ENCODE assay signal across 8 cellular contexts in genomic region chr10:116848032-116848911, GRCh38. TPM values are rescaled to one million over a fixed set of nuclear protein-coding genes. Genes with fewer than 3 reads are reported as not detected.
A peak's percentile ranks its signal among the peaks of the same experiment; 100 is the strongest.
DNase-seq lines count a peak whose midpoint lies in the region; ATAC-seq, FAIRE-seq and TF ChIP-seq lines count a peak whose summit lies in the region.

No MANE protein-coding gene starts in this region.

- CTCF ChIA-PET in A549 (lab: Yijun Ruan, JAX) = interaction anchor here (0.7 to 2.3 kb wide), 4 partner anchors 41 to 327 kb away, joined by 3 to 10 read pairs (median 7); no protein-coding TSS in a partner anchor
- CTCF ChIA-PET in Panc1 (lab: Charles Lee) = interaction anchor here (0.6 kb wide), 1 partner anchor 149 kb away, joined by 5 read pairs; no protein-coding TSS in a partner anchor

- intact Hi-C loops in Panc1 (cut with micrococcal nuclease; ENCODE audit: unreplicated experiment) = no loop called here

- 93% methylated on average over 16 of the region's 16 CpGs for WGBS in A549 (ENCODE audit: missing lambda C conversion rate)
- WGBS in small intestine, 3 donors = 35 to 46% (median 43%) methylated on average over 16 of the region's 16 CpGs

- peak overlapping the region; percentile 85 to 94 for H3K27ac ChIP-seq in A549
- H3K27ac ChIP-seq in Panc1 (ENCODE audit: low read length) = peak overlapping the region; percentile 93
- no peak overlapping the region for H3K27ac ChIP-seq in small intestine (ENCODE audit: low read depth in 1 of 2, low read length in 1 of 2)

- no TSS peak for BruUV-seq in Panc1 (replicated peaks; lab: Mats Ljungman, UMichigan)

- H3K4me1 ChIP-seq in A549 (peaks cover 14% of the 10 kb centered on the region), Panc1 (ENCODE audit: control insufficient read depth, insufficient read depth, low read length) (peaks cover 9% of the 10 kb centered on the region), small intestine (ENCODE audit: control insufficient read depth in 2 of 2, insufficient read depth in 1 of 2, low read depth in 1 of 2, low read length in 1 of 2) (no peaks in the 10 kb centered on the region)

- peak overlapping the region; percentile 88 for H3K4me2 ChIP-seq in A549

- no peak for TF ChIP-seq POLR2A in A549 (IDR thresholded peaks at IDR 0.05; ENCODE audit: low read length)

- H3K27me3 ChIP-seq in Panc1 (ENCODE audit: control insufficient read depth, insufficient read depth, low read length) (no peaks in the 10 kb centered on the region), small intestine (ENCODE audit: control insufficient read depth in 2 of 2, insufficient read depth in 2 of 2, low read length in 2 of 2) (peaks cover 0 to 4% of the 10 kb centered on the region in 2 donors)

- DNase-seq in A549 (ENCODE audit: low read depth in 1 of 2, low spot score in 1 of 2) (no peak), Panc1 (ENCODE audit: low read depth, low spot score) (no peak), fibroblast of pulmonary artery (ENCODE audit: low read depth) (no peak), small intestine (peak; percentile 2), COR-L47 (lab: John Stamatoyannopoulos, UW) (no peak), iPS-NIHi7 (ENCODE audit: extremely low spot score) (no peak)

- no peak for TF ChIP-seq CTCF in A549 (IDR thresholded peaks at IDR 0.05)
- TF ChIP-seq CTCF in Panc1 (IDR thresholded peaks at IDR 0.05) = no peak
- TF ChIP-seq CTCF in fibroblast of pulmonary artery (IDR thresholded peaks at IDR 0.05; ENCODE audit: low read length, missing control alignments) = no peak

- POLR2A ChIA-PET in A549 (lab: Yijun Ruan, JAX) = interaction anchor here (1.2 kb wide), 2 partner anchors 7 to 158 kb away, joined by 4 to 6 read pairs; no protein-coding TSS in a partner anchor
- POLR2A ChIA-PET in Panc1 (lab: Charles Lee) = interaction anchor here (0.6 to 1.4 kb wide), 2 partner anchors 8 to 327 kb away, joined by 3 to 6 read pairs; no protein-coding TSS in a partner anchor

- H3K4me3 ChIP-seq in A549 (peak overlapping the region; percentile 82), Panc1 (ENCODE audit: low read depth in 2 of 2, low read length in 2 of 2) (peak overlapping the region; percentile 79 to 84), fibroblast of pulmonary artery (replicated peaks; ENCODE audit: low read depth, low read length) (peak overlapping the region; percentile 68), small intestine (ENCODE audit: low read depth in 1 of 2, low read length in 2 of 2) (peak overlapping the region in 1 of 2 donors; percentile 45)

- TF ChIP-seq RAD21 in A549 (conservative IDR thresholded peaks at IDR 0.05 in 1 of 2, IDR thresholded peaks at IDR 0.05 in 1 of 2) = no peak

- FAIRE-seq in A549 (lab: Jason Lieb, UNC) (no peak), small intestine (lab: Jason Lieb, UNC) (no peak)

- in situ Hi-C loops in Panc1 (cut with HindIII; ENCODE audit: low pct_unique_long_range_greater_than_20kb, low sequenced_read_pairs) = no loop called here

- ATAC-seq in A549 (no peak), GM18502 (IDR thresholded peaks at IDR 0.05; ENCODE audit: poor library complexity, unreplicated experiment) (peak; percentile 81), HG02798 (IDR thresholded peaks at IDR 0.05; ENCODE audit: poor library complexity, unreplicated experiment) (peak; percentile 79), Panc1 (no peak)

- peaks cover 5% of the 10 kb centered on the region; the same call in 1 of the 2 replicates for H3K36me3 ChIP-seq in Panc1 (ENCODE audit: control insufficient read depth, insufficient read depth, low read length)
- H3K36me3 ChIP-seq in small intestine (ENCODE audit: control insufficient read depth in 2 of 2, insufficient read depth in 2 of 2, low read length in 2 of 2) = no peaks in the 10 kb centered on the region

- TF ChIP-seq EP300 in A549 (IDR thresholded peaks at IDR 0.05) = no peak

- H3K9me3 ChIP-seq in A549 (no peaks in the 10 kb centered on the region), Panc1 (ENCODE audit: control insufficient read depth, insufficient read depth, low read depth, low read length) (no peaks in the 10 kb centered on the region), small intestine (ENCODE audit: control insufficient read depth, low read depth) (no peaks in the 10 kb centered on the region)

TF ChIP-seq in A549, 52 proteins besides CTCF, POLR2A, EP300 and RAD21:
- no peak for TF ChIP-seq KDM5A (IDR thresholded peaks at IDR 0.05)

RNA-seq across cellular contexts. Expression of gene ENO4, which starts 1.0 kb away (rescaled TPM):
- 0.47 and 0.60 TPM in 2 replicates for polyA plus RNA-seq in A549 (2011; rRNA removed)
- 0.30 and 0.41 TPM in 2 replicates for polyA plus RNA-seq in A549 (2012; cell fraction: cytosol; rRNA removed)
- 0.15 and 0.26 TPM in 2 replicates for polyA plus RNA-seq in A549 (2012; cell fraction: nucleus; rRNA removed)
- polyA plus RNA-seq in A549 (2017; fragmentation: RNase III; extraction: RNeasy Plus Mini Kit Qiagen cat#74134 plus additional on column Dnase treatment) = 0.17 to 0.39 TPM (median 0.36 TPM) in 3 replicates
- polyA minus RNA-seq in A549 (2011; rRNA and poly(A)+ RNA removed) = 0.25 and 1.8 TPM in 2 replicates
- 0.15 TPM for total RNA-seq in Panc1 (2021; ENCODE audit: unreplicated experiment)
- 3.5 TPM for polyA plus RNA-seq in Panc1 (2012; ENCODE audit: insufficient read length)
- polyA plus RNA-seq in small intestine = under 1 TPM in 1 of 3 donors, not detected in 2; 0.03 TPM

Comparison
In these comparisons a context has a peak if more than half of its experiments do, and no peak if none do; other contexts are left out.
1. ATAC-seq: peak in GM18502 (single experiment) and HG02798 (single experiment); none in A549 (0 of 2) and Panc1 (single experiment).
2. H3K27ac ChIP-seq: peak in A549 (2 of 2) and Panc1 (single experiment); none in small intestine (0 of 2).